In genomic region chr7:155721056-155721455, GRCh38 we compare ENCODE assay signal across 19 cellular contexts.
A peak's percentile ranks its signal among the peaks of the same experiment; 100 is the strongest.
DNase-seq lines count a peak whose midpoint lies in the region; ATAC-seq and TF ChIP-seq lines count a peak whose summit lies in the region.
"Had no signal": no experiment of that assay in that cellular context is flagged by ENCODE, and none has a peak within 500 bp of the region (broad histone marks: within the 10 kb centered on the region; RNA-seq: fewer than 3 reads in every experiment).

No MANE protein-coding gene starts in this region.

- H3K27me3 Mint-ChIP-seq in mesothelial cell of epicardium (ENCODE audit: low read depth), result no peaks in the 10 kb centered on the region

- ATAC-seq in GM19455 (IDR thresholded peaks at IDR 0.05; ENCODE audit: unreplicated experiment) (peak; percentile 30), HG03521 (IDR thresholded peaks at IDR 0.05; ENCODE audit: unreplicated experiment) (peak; percentile 29)
- ATAC-seq: left colon had no signal

- TF ChIP-seq CTCF in GM12865 (IDR thresholded peaks at IDR 0.05; ENCODE audit: insufficient read depth, low read depth, low read length, missing control alignments) (no peak), mesothelial cell of epicardium (IDR thresholded peaks at IDR 0.05; ENCODE audit: unreplicated experiment) (no peak)

- DNase-seq in GM12865 (ENCODE audit: low read depth), result peak; percentile 50
- DNase-seq in mesothelial cell of epicardium (ENCODE audit: low spot score in 2 of 2, unreplicated experiment in 2 of 2), result no peak
- DNase-seq in Kasumi-1 (lab: John Stamatoyannopoulos, UW), result no peak
- DNase-seq in activated T-cell treated with anti-CD3 and anti-CD28 coated beads, Interleukin-2, amount 50 U/mL, for 48 hours, result no peak
- DNase-seq in AML-193 (lab: John Stamatoyannopoulos, UW), result no peak
- DNase-seq: activated CD4-positive, CD25-positive, alpha-beta regulatory T cell; C1 segment of cervical spinal cord; colonic mucosa; EL; head of caudate nucleus; KBM-7; left colon; NCI-H1436 treated with DMSO at 0.1 percent for 48 hours; NCI-H446 treated with DMSO at 0.1 percent for 48 hours; retina; stimulated activated CD4-positive, alpha-beta T cell treated with anti-CD3 and anti-CD28 coated beads, Interleukin-4, amount 100 ng/mL, for 1 hour had no signal

- H3K9me3 Mint-ChIP-seq in mesothelial cell of epicardium, result no peaks in the 10 kb centered on the region
- H3K9me3 Mint-ChIP-seq: nephron had no signal

- peaks cover 17% of the 10 kb centered on the region for H3K36me3 Mint-ChIP-seq in mesothelial cell of epicardium

- H3K27ac Mint-ChIP-seq in mesothelial cell of epicardium, result peak overlapping the region; percentile 24
- H3K27ac Mint-ChIP-seq: nephron had no signal

- no peak overlapping the region for H3K4me3 ChIP-seq in GM12865 (ENCODE audit: low read depth, low read length)
- H3K4me3 ChIP-seq: colonic mucosa had no signal

- H3K4me1 Mint-ChIP-seq in mesothelial cell of epicardium, result no peaks in the 10 kb centered on the region

- H3K4me3 Mint-ChIP-seq in mesothelial cell of epicardium, result no peak overlapping the region
- H3K4me3 Mint-ChIP-seq: nephron had no signal
